In the genomic region with DNA sequence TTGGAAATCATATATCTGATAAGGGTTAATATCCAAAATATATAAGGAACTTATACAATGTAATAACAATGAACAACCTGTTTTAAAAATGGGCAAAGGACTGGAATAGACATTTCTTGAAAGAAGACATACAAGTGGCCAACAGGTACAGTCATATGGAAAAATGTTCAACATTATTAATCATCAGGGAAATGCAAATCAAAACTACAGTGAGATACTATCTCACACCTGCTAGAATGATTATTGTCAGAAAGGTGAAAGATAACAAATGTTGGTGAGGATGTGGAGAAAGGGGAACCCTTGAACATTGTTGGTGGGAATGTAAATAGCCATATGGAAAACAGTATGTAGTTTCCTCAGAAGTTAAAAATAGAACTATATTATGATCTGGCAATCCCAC, we compare ENCODE assay signal across 12 cellular contexts. TPM values are rescaled to one million over a fixed set of nuclear protein-coding genes. Genes with fewer than 3 reads are reported as not detected.
DNase-seq lines count a peak whose midpoint lies in the region; ATAC-seq and TF ChIP-seq lines count a peak whose summit lies in the region.
"Had no signal": no experiment of that assay in that cellular context is flagged by ENCODE, and none has a peak within 500 bp of the region (broad histone marks: within the 10 kb centered on the region; RNA-seq: fewer than 3 reads in every experiment).

No MANE protein-coding gene starts in this region.

- peaks cover 39% of the 10 kb centered on the region for H3K4me1 Mint-ChIP-seq in activated naive CD4-positive, alpha-beta T cell treated with anti-CD3 and anti-CD28 coated beads for 36 hours (ENCODE audit: low read depth)
- peaks cover 24% of the 10 kb centered on the region for H3K4me1 Mint-ChIP-seq in activated naive CD4-positive, alpha-beta T cell treated with anti-CD3 and anti-CD28 coated beads, Interleukin-2, amount 10 ng/mL, durations not matched to agents 7 days and 5 days

- no peaks in the 10 kb centered on the region for H3K27me3 ChIP-seq in OCI-LY3 (ENCODE audit: low read depth, low read length)
- H3K27me3 ChIP-seq: heart right ventricle, vagina had no signal

- H3K4me2 ChIP-seq in OCI-LY3 (ENCODE audit: low read length): peak overlapping the region; percentile 89

- H2AFZ ChIP-seq in OCI-LY3 (ENCODE audit: low read depth, low read length): no peak overlapping the region

- H3K9me3 ChIP-seq in OCI-LY3 (ENCODE audit: insufficient read depth, low read length): no peaks in the 10 kb centered on the region
- H3K9me3 ChIP-seq: heart right ventricle, vagina had no signal

- H3K9ac ChIP-seq in OCI-LY3 (ENCODE audit: low read length): peak overlapping the region; percentile 66

- ATAC-seq in HG02610 (IDR thresholded peaks at IDR 0.05; ENCODE audit: unreplicated experiment): peak; percentile 46
- peak; percentile 50 for ATAC-seq in stimulated activated naive CD8-positive, alpha-beta T cell treated with anti-CD3 and anti-CD28 coated beads, Interleukin-15, Interleukin-2, amounts not matched to agents 100 U/mL and 50 U/mL, for 24 hours
- ATAC-seq: esophagus mucosa, heart right ventricle had no signal

- CTCF ChIA-PET in activated naive CD4-positive, alpha-beta T cell treated with anti-CD3 and anti-CD28 coated beads for 36 hours (lab: Charles Lee): interaction anchor here (0.8 to 1.3 kb wide), 4 partner anchors 9 to 154 kb away, joined by 3 to 6 read pairs (median 3); no protein-coding TSS in a partner anchor
- CTCF ChIA-PET in activated naive CD4-positive, alpha-beta T cell treated with anti-CD3 and anti-CD28 coated beads, Interleukin-2, amount 10 ng/mL, durations not matched to agents 7 days and 5 days (lab: Charles Lee): interaction anchor here (0.8 to 0.9 kb wide), 2 partner anchors 9 to 13 kb away, joined by 3 read pairs; no protein-coding TSS in a partner anchor

- peak overlapping the region; percentile 70 for H3K4me3 ChIP-seq in OCI-LY3 (ENCODE audit: low read length)
- H3K4me3 ChIP-seq: heart right ventricle, vagina had no signal

- no peak for DNase-seq in activated naive CD4-positive, alpha-beta T cell treated with anti-CD3 and anti-CD28 coated beads for 36 hours
- DNase-seq in activated naive CD4-positive, alpha-beta T cell treated with anti-CD3 and anti-CD28 coated beads, Interleukin-2, amount 10 ng/mL, durations not matched to agents 7 days and 5 days: no peak
- DNase-seq in stimulated activated naive CD8-positive, alpha-beta T cell treated with anti-CD3 and anti-CD28 coated beads, Interleukin-15, Interleukin-2, amounts not matched to agents 100 U/mL and 50 U/mL, for 24 hours: no peak
- DNase-seq in NCI-H2081 treated with DMSO at 0.1 percent for 48 hours (lab: John Stamatoyannopoulos, UW) (no peak), NK-92 (lab: John Stamatoyannopoulos, UW; ENCODE audit: unreplicated experiment) (no peak), NCI-H2227 (lab: John Stamatoyannopoulos, UW; ENCODE audit: unreplicated experiment) (no peak)
- DNase-seq: heart right ventricle, NCI-H2227 treated with DMSO at 0.1 percent for 48 hours had no signal

- H3K27me3 Mint-ChIP-seq in activated naive CD4-positive, alpha-beta T cell treated with anti-CD3 and anti-CD28 coated beads for 36 hours (ENCODE audit: low read depth): no peaks in the 10 kb centered on the region
- H3K27me3 Mint-ChIP-seq in activated naive CD4-positive, alpha-beta T cell treated with anti-CD3 and anti-CD28 coated beads, Interleukin-2, amount 10 ng/mL, durations not matched to agents 7 days and 5 days: no peaks in the 10 kb centered on the region

- no peaks in the 10 kb centered on the region for H3K36me3 ChIP-seq in OCI-LY3 (replicated peaks; ENCODE audit: low read depth, low read length)
- H3K36me3 ChIP-seq: vagina had no signal

- H4K20me1 ChIP-seq in OCI-LY3 (ENCODE audit: insufficient read depth, low read length): no peaks in the 10 kb centered on the region

- peak overlapping the region; percentile 3 for H3K4me3 Mint-ChIP-seq in activated naive CD4-positive, alpha-beta T cell treated with anti-CD3 and anti-CD28 coated beads for 36 hours
- no peak overlapping the region for H3K4me3 Mint-ChIP-seq in activated naive CD4-positive, alpha-beta T cell treated with anti-CD3 and anti-CD28 coated beads, Interleukin-2, amount 10 ng/mL, durations not matched to agents 7 days and 5 days

- no peak for TF ChIP-seq CTCF in OCI-LY3 (IDR thresholded peaks at IDR 0.05; ENCODE audit: low read depth, low read length)

- intact Hi-C loops in activated naive CD4-positive, alpha-beta T cell treated with anti-CD3 and anti-CD28 coated beads for 36 hours (cut with micrococcal nuclease): loop anchor here (1.0 to 5.0 kb wide), 8 partner anchors 21 to 602 kb away; a partner anchor contains a TSS

- H3K36me3 Mint-ChIP-seq in activated naive CD4-positive, alpha-beta T cell treated with anti-CD3 and anti-CD28 coated beads for 36 hours (ENCODE audit: low read depth): peaks cover 7% of the 10 kb centered on the region
- H3K36me3 Mint-ChIP-seq in activated naive CD4-positive, alpha-beta T cell treated with anti-CD3 and anti-CD28 coated beads, Interleukin-2, amount 10 ng/mL, durations not matched to agents 7 days and 5 days: peaks cover 8% of the 10 kb centered on the region

- peak overlapping the region; percentile 81 for H3K27ac Mint-ChIP-seq in activated naive CD4-positive, alpha-beta T cell treated with anti-CD3 and anti-CD28 coated beads for 36 hours
- no peak overlapping the region for H3K27ac Mint-ChIP-seq in activated naive CD4-positive, alpha-beta T cell treated with anti-CD3 and anti-CD28 coated beads, Interleukin-2, amount 10 ng/mL, durations not matched to agents 7 days and 5 days

- no peaks in the 10 kb centered on the region for H3K9me3 Mint-ChIP-seq in activated naive CD4-positive, alpha-beta T cell treated with anti-CD3 and anti-CD28 coated beads for 36 hours
- H3K9me3 Mint-ChIP-seq in activated naive CD4-positive, alpha-beta T cell treated with anti-CD3 and anti-CD28 coated beads, Interleukin-2, amount 10 ng/mL, durations not matched to agents 7 days and 5 days: no peaks in the 10 kb centered on the region

- H3K79me2 ChIP-seq in OCI-LY3 (ENCODE audit: low read length): peaks cover 54% of the 10 kb centered on the region

- peaks cover 60% of the 10 kb centered on the region for H3K4me1 ChIP-seq in OCI-LY3 (ENCODE audit: low read length)
- H3K4me1 ChIP-seq: vagina had no signal

- peak overlapping the region; percentile 98 for H3K27ac ChIP-seq in OCI-LY3 (ENCODE audit: low read length)
- H3K27ac ChIP-seq: heart right ventricle, vagina had no signal

RNA-seq across cellular contexts. Expression of a gene that starts 20.4 kb away (rescaled TPM):
- 10 to 100 TPM; 15.6 to 18.0 TPM for total RNA-seq in activated naive CD4-positive, alpha-beta T cell treated with anti-CD3 and anti-CD28 coated beads for 36 hours
